ENCODE assay signal across 8 cellular contexts in the genomic region with DNA sequence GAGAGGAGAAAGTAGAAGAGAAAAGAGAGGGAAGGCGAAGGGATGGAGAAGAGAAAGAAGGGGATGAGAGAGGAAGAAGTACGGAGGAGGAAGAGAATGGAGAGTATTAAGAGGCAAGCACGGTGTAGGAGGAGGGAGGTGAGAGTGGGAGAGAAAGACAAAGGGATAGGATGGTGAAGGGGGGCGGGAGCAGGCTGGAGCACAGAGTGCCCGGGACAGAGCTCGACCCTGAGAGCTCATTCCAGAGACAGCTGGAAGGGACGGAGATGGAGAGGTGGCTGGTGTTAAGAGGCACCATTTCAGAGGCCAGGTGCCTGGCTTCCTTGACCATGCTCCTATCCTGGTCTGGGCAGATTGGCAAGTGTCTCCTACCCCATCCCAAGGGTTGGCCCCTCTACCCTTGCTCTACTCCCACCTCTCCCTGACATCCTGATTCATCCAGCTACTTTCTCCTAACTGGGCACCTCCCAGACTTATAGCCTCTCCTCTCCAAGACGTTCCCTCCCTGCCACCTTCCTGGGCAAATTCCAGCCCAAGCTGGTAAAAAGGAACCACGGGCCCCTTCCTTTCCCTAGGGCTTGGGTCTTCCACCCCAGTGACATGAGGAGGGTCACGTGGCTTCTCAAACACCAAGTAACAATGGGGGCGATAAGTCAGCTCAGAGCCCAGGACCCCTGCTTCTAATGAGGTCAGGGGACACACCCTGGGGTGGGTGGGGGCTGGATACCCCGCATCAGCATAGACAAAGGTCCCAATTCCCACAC. TPM values are rescaled to one million over a fixed set of nuclear protein-coding genes. Genes with fewer than 3 reads are reported as not detected.
DNase-seq lines count a peak whose midpoint lies in the region; ATAC-seq and TF ChIP-seq lines count a peak whose summit lies in the region.

No MANE protein-coding gene starts in this region.

- no peak overlapping the region for H2BK5ac ChIP-seq in neuronal stem cell (ENCODE audit: low read length)

- no peak overlapping the region for H2BK12ac ChIP-seq in neuronal stem cell (ENCODE audit: low read length)

- H3K4me1 ChIP-seq in CD8-positive, alpha-beta memory T cell (ENCODE audit: insufficient read depth, low read length): peaks cover 23% of the 10 kb centered on the region
- H3K4me1 ChIP-seq in Panc1 (ENCODE audit: control insufficient read depth, insufficient read depth, low read length) (peaks cover 13% of the 10 kb centered on the region), endodermal cell (ENCODE audit: control insufficient read depth, insufficient read depth, low read length) (no peaks in the 10 kb centered on the region), neuronal stem cell (ENCODE audit: control insufficient read depth in 2 of 2, insufficient read depth in 1 of 2, low read depth in 1 of 2, low read length in 2 of 2) (peaks cover 21 to 24% of the 10 kb centered on the region in 2 donors)

- no peak overlapping the region for H2BK120ac ChIP-seq in neuronal stem cell (ENCODE audit: low read depth, low read length)

- BruUV-seq in Panc1 (replicated peaks; lab: Mats Ljungman, UMichigan): no TSS peak

- peaks cover 21 to 25% (median 22%) of the 10 kb centered on the region in 3 donors for H3K4me1 Mint-ChIP-seq in CD8-positive, alpha-beta memory T cell
- peaks cover 27% of the 10 kb centered on the region for H3K4me1 Mint-ChIP-seq in endodermal cell

- peaks cover 0 to 4% of the 10 kb centered on the region in 2 donors for H3K27me3 Mint-ChIP-seq in CD8-positive, alpha-beta memory T cell
- peaks cover 2% of the 10 kb centered on the region for H3K27me3 Mint-ChIP-seq in endodermal cell (ENCODE audit: insufficient read depth)

- no peak overlapping the region for H3K4ac ChIP-seq in neuronal stem cell (ENCODE audit: low read length)

- H3K36me3 Mint-ChIP-seq in CD8-positive, alpha-beta memory T cell: peaks cover 0 to 15% (median 4%) of the 10 kb centered on the region in 3 donors
- H3K36me3 Mint-ChIP-seq in endodermal cell (ENCODE audit: low read depth): peaks cover 33% of the 10 kb centered on the region

- H3K4me3 Mint-ChIP-seq in CD8-positive, alpha-beta memory T cell: peak overlapping the region; percentile 50 to 91 (median 87)
- H3K4me3 Mint-ChIP-seq in endodermal cell: peak overlapping the region; percentile 86

- 33 to 43% methylated on average over 7 to 12 of the region's 12 CpGs for WGBS in endodermal cell (ENCODE audit: insufficient coverage in 1 of 2, insufficient read length in 1 of 2), 2 experiments
- 100% methylated on average over 2 of the region's 12 CpGs; no CpG with 5 or more reads in 1 of the 2 donors for WGBS in neuronal stem cell (ENCODE audit: extremely low coverage in 2 of 2, insufficient read length in 2 of 2, insufficient replicate concordance in 1 of 2), 2 donors

- H3K14ac ChIP-seq in neuronal stem cell (ENCODE audit: low read length): no peak overlapping the region

- H3K18ac ChIP-seq in neuronal stem cell (ENCODE audit: low read length): peak overlapping the region; percentile 29

- H3K9me3 Mint-ChIP-seq in CD8-positive, alpha-beta memory T cell: peaks cover 0 to 2% (median 0%) of the 10 kb centered on the region in 5 donors
- H3K9me3 Mint-ChIP-seq in endodermal cell: no peaks in the 10 kb centered on the region

- peak overlapping the region; percentile 90 for H2AK5ac ChIP-seq in neuronal stem cell (ENCODE audit: low read depth, low read length)

- peak overlapping the region; percentile 47 for H3K4me3 ChIP-seq in CD8-positive, alpha-beta memory T cell (ENCODE audit: low read length)
- peak overlapping the region; percentile 86 to 98 for H3K4me3 ChIP-seq in Panc1 (ENCODE audit: low read depth in 2 of 2, low read length in 2 of 2)
- peak overlapping the region; percentile 97 for H3K4me3 ChIP-seq in endodermal cell (ENCODE audit: low read length)
- peak overlapping the region; percentile 82 to 96 for H3K4me3 ChIP-seq in neuronal stem cell (ENCODE audit: low read length in 2 of 2)

- ATAC-seq in Panc1: no peak
- ATAC-seq in GM18520 (IDR thresholded peaks at IDR 0.05; ENCODE audit: unreplicated experiment): no peak
- no peak for ATAC-seq in HG02973 (IDR thresholded peaks at IDR 0.05; ENCODE audit: unreplicated experiment)

- no peak overlapping the region for H4K8ac ChIP-seq in neuronal stem cell (ENCODE audit: low read depth, low read length)

- peaks cover 5% of the 10 kb centered on the region for H3K36me3 ChIP-seq in CD8-positive, alpha-beta memory T cell (ENCODE audit: insufficient read depth, low read length)
- H3K36me3 ChIP-seq in Panc1 (ENCODE audit: control insufficient read depth, insufficient read depth, low read length) (peaks cover 5% of the 10 kb centered on the region), endodermal cell (ENCODE audit: control insufficient read depth, insufficient read depth, low read length) (peaks cover 40% of the 10 kb centered on the region), neuronal stem cell (replicated peaks in 1 of 2; ENCODE audit: control insufficient read depth in 2 of 2, insufficient read depth in 2 of 2, low read length in 2 of 2) (peaks cover 40 to 55% of the 10 kb centered on the region in 2 donors)

- peaks cover 21% of the 10 kb centered on the region for H3K79me1 ChIP-seq in neuronal stem cell (ENCODE audit: low read depth, low read length)

- no peaks in the 10 kb centered on the region for H3K27me3 ChIP-seq in CD8-positive, alpha-beta memory T cell (ENCODE audit: insufficient read depth, low read length, poor library complexity, severe bottlenecking)
- H3K27me3 ChIP-seq in Panc1 (ENCODE audit: control insufficient read depth, insufficient read depth, low read length) (no peaks in the 10 kb centered on the region), endodermal cell (ENCODE audit: control insufficient read depth, insufficient read depth, low read length, poor library complexity, severe bottlenecking) (no peaks in the 10 kb centered on the region), neuronal stem cell (ENCODE audit: control insufficient read depth in 3 of 3, insufficient read depth in 3 of 3, low read depth in 1 of 3, low read length in 3 of 3) (no peaks in the 10 kb centered on the region)

- no peak for DNase-seq in CD8-positive, alpha-beta memory T cell
- no peak for DNase-seq in Panc1 (ENCODE audit: low read depth, low spot score)
- DNase-seq in endodermal cell: no peak
- DNase-seq in neuronal stem cell (ENCODE audit: low spot score): no peak
- no peak for DNase-seq in NCI-H446 (lab: John Stamatoyannopoulos, UW)
- no peak for DNase-seq in cerebellar nuclear complex (lab: John Stamatoyannopoulos, UW)

- H3K23ac ChIP-seq in neuronal stem cell (ENCODE audit: low read depth, low read length, poor library complexity): no peak overlapping the region

- peak overlapping the region; percentile 97 for H3K4me2 ChIP-seq in neuronal stem cell (ENCODE audit: insufficient read depth, low read length, poor library complexity, severe bottlenecking)

- H2BK15ac ChIP-seq in neuronal stem cell (ENCODE audit: low read length): peak overlapping the region; percentile 10

- in situ Hi-C loops in Panc1 (cut with HindIII; ENCODE audit: low pct_unique_long_range_greater_than_20kb, low sequenced_read_pairs): no loop called here

- peak overlapping the region; percentile 46 for H4K91ac ChIP-seq in neuronal stem cell (ENCODE audit: low read depth, low read length, poor library complexity)

- H3K27ac ChIP-seq in CD8-positive, alpha-beta memory T cell (ENCODE audit: low read depth, low read length): peak overlapping the region; percentile 33
- H3K27ac ChIP-seq in Panc1 (ENCODE audit: low read length) (peak overlapping the region; percentile 85), endodermal cell (ENCODE audit: low read depth, low read length) (no peak overlapping the region), neuronal stem cell (replicated peaks; ENCODE audit: low read length) (peak overlapping the region; percentile 79)

- CTCF ChIA-PET in CD8-positive, alpha-beta memory T cell (lab: Charles Lee): interaction anchor here (0.7 to 3.5 kb wide), 4 partner anchors 12 to 201 kb away, joined by 3 to 18 read pairs (median 3); partner anchors contain the start of gene EEF1AKMT4
- CTCF ChIA-PET in Panc1 (lab: Charles Lee): no interaction called here

- H3K9ac ChIP-seq in endodermal cell (ENCODE audit: extremely low read depth, low read length, poor library complexity, severe bottlenecking) (peak overlapping the region; percentile 34), neuronal stem cell (ENCODE audit: low read depth, low read length, poor library complexity) (peak overlapping the region; percentile 55)

- peak overlapping the region in 3 of 8 donors; percentile 27 to 97 (median 76) for H3K27ac Mint-ChIP-seq in CD8-positive, alpha-beta memory T cell
- H3K27ac Mint-ChIP-seq in endodermal cell: no peak overlapping the region

- POLR2A ChIA-PET in CD8-positive, alpha-beta memory T cell (lab: Charles Lee): no interaction called here
- POLR2A ChIA-PET in Panc1 (lab: Charles Lee): no interaction called here

- no peaks in the 10 kb centered on the region for H3K9me3 ChIP-seq in CD8-positive, alpha-beta memory T cell (ENCODE audit: low read length)
- H3K9me3 ChIP-seq in Panc1 (ENCODE audit: control insufficient read depth, insufficient read depth, low read depth, low read length) (no peaks in the 10 kb centered on the region), endodermal cell (ENCODE audit: control insufficient read depth, low read length) (no peaks in the 10 kb centered on the region), neuronal stem cell (replicated peaks in 1 of 2; ENCODE audit: control insufficient read depth in 2 of 2, insufficient read depth in 1 of 2, low read depth in 1 of 2, low read length in 2 of 2) (no peaks in the 10 kb centered on the region)

- H2AFZ ChIP-seq in neuronal stem cell (ENCODE audit: low read length): no peak overlapping the region

- intact Hi-C loops in Panc1 (cut with micrococcal nuclease; ENCODE audit: unreplicated experiment): no loop called here

- TF ChIP-seq CTCF in Panc1 (IDR thresholded peaks at IDR 0.05) (no peak), endodermal cell (conservative IDR thresholded peaks at IDR 0.05) (no peak)

RNA-seq across cellular contexts. Expression of gene CLCN2, which starts 1.2 kb away (rescaled TPM):
- total RNA-seq in CD8-positive, alpha-beta memory T cell: 1 to 10 TPM; 6.3 to 7.3 TPM
- polyA plus RNA-seq in CD8-positive, alpha-beta memory T cell: 0.54 TPM
- total RNA-seq in Panc1 (2021; ENCODE audit: unreplicated experiment): 22.5 TPM
- 21.4 TPM for polyA plus RNA-seq in Panc1 (2012; ENCODE audit: insufficient read length)
- total RNA-seq in endodermal cell: 10 to 100 TPM; 32.4 to 38.4 TPM
- polyA plus RNA-seq in endodermal cell (2013, experiment 1 of 2): 27.9 TPM
- 23.3 TPM for polyA plus RNA-seq in endodermal cell (2013, experiment 2 of 2)
- polyA plus RNA-seq in neuronal stem cell (2013, experiment 1 of 2): 18.1 TPM
- polyA plus RNA-seq in neuronal stem cell (2013, experiment 2 of 2): 18.8 TPM

RNA-seq across cellular contexts. Expression of gene POLR2H, which starts 1.3 kb away (rescaled TPM):
- 100 to 1,000 TPM; 147 TPM for total RNA-seq in CD8-positive, alpha-beta memory T cell
- polyA plus RNA-seq in CD8-positive, alpha-beta memory T cell: 52.1 TPM
- 156 TPM for total RNA-seq in Panc1 (2021; ENCODE audit: unreplicated experiment)
- 183 TPM for polyA plus RNA-seq in Panc1 (2012; ENCODE audit: insufficient read length)
- total RNA-seq in endodermal cell: 100 to 1,000 TPM in 1 of 2 donors, 10 to 100 TPM in 1; 95.9 to 117 TPM
- 119 TPM for polyA plus RNA-seq in endodermal cell (2013, experiment 1 of 2)
- 99.0 TPM for polyA plus RNA-seq in endodermal cell (2013, experiment 2 of 2)
- 80.4 TPM for polyA plus RNA-seq in neuronal stem cell (2013, experiment 1 of 2)
- 80.9 TPM for polyA plus RNA-seq in neuronal stem cell (2013, experiment 2 of 2)

RNA-seq across cellular contexts. Expression of gene THPO, which starts 17.8 kb away (rescaled TPM):
- not detected for total RNA-seq in CD8-positive, alpha-beta memory T cell
- not detected for polyA plus RNA-seq in CD8-positive, alpha-beta memory T cell
- total RNA-seq in Panc1 (2021; ENCODE audit: unreplicated experiment) (not detected), endodermal cell (1 to 10 TPM; 1.4 to 1.7 TPM)
- polyA plus RNA-seq in Panc1 (2012; ENCODE audit: insufficient read length): 0.17 TPM
- 1.2 TPM for polyA plus RNA-seq in endodermal cell (2013, experiment 1 of 2)
- 1.4 TPM for polyA plus RNA-seq in endodermal cell (2013, experiment 2 of 2)
- polyA plus RNA-seq in neuronal stem cell (2013, experiment 1 of 2): 1.4 TPM
- polyA plus RNA-seq in neuronal stem cell (2013, experiment 2 of 2): 1.7 TPM

RNA-seq across cellular contexts. Expression of gene CHRD, which starts 19.6 kb away (rescaled TPM):
- total RNA-seq in CD8-positive, alpha-beta memory T cell: under 1 TPM in 1 of 2 experiments, not detected in 1; 0.04 TPM
- polyA plus RNA-seq in CD8-positive, alpha-beta memory T cell: not detected
- total RNA-seq in Panc1 (2021; ENCODE audit: unreplicated experiment): 1.4 TPM
- polyA plus RNA-seq in Panc1 (2012; ENCODE audit: insufficient read length): 1.3 TPM
- total RNA-seq in endodermal cell: 10 to 100 TPM in 1 of 2 donors, 1 to 10 TPM in 1; 5.0 to 17.4 TPM
- 8.2 TPM for polyA plus RNA-seq in endodermal cell (2013, experiment 1 of 2)
- 6.7 TPM for polyA plus RNA-seq in endodermal cell (2013, experiment 2 of 2)
- polyA plus RNA-seq in neuronal stem cell (2013, experiment 1 of 2): 7.2 TPM
- 7.1 TPM for polyA plus RNA-seq in neuronal stem cell (2013, experiment 2 of 2)

RNA-seq across cellular contexts. Expression of gene FAM131A, which starts 22.9 kb away (rescaled TPM):
- 1 to 10 TPM; 2.2 to 2.4 TPM for total RNA-seq in CD8-positive, alpha-beta memory T cell
- 2.2 TPM for polyA plus RNA-seq in CD8-positive, alpha-beta memory T cell
- total RNA-seq in Panc1 (2021; ENCODE audit: unreplicated experiment) (30.1 TPM), endodermal cell (10 to 100 TPM; 18.3 to 24.1 TPM)
- 31.9 TPM for polyA plus RNA-seq in Panc1 (2012; ENCODE audit: insufficient read length)
- 28.0 TPM for polyA plus RNA-seq in endodermal cell (2013, experiment 1 of 2)
- 25.5 TPM for polyA plus RNA-seq in endodermal cell (2013, experiment 2 of 2)
- polyA plus RNA-seq in neuronal stem cell (2013, experiment 1 of 2): 16.7 TPM
- polyA plus RNA-seq in neuronal stem cell (2013, experiment 2 of 2): 15.7 TPM

Comparison
In these comparisons a context has a peak if more than half of its experiments do, and no peak if none do; other contexts are left out.
1. H3K4me3 ChIP-seq: peak in every context shown above with its lines; median percentile 97 in endodermal cell; 92 in Panc1; 89 in neuronal stem cell; 47 in CD8-positive, alpha-beta memory T cell.